Comparison of ENCODE assay signal across 11 cellular contexts in genomic region chr2:218281449-218281848, GRCh38. TPM values are rescaled to one million over a fixed set of nuclear protein-coding genes. Genes with fewer than 3 reads are reported as not detected.
DNase-seq lines count a peak whose midpoint lies in the region; ATAC-seq, FAIRE-seq and TF ChIP-seq lines count a peak whose summit lies in the region.
"Had no signal": no experiment of that assay in that cellular context is flagged by ENCODE, and none has a peak within 500 bp of the region (broad histone marks: within the 10 kb centered on the region; RNA-seq: fewer than 3 reads in every experiment).

No MANE protein-coding gene starts in this region.

- H3K79me2 ChIP-seq in HepG2 (ENCODE audit: insufficient read depth, low read length), result peaks cover 31% of the 10 kb centered on the region

- in situ Hi-C loops in HepG2 (cut with HindIII; ENCODE audit: extremely low pct_ligation_motif_present, low pct_unique_long_range_greater_than_20kb), result no loop called here

- H3K27ac Mint-ChIP-seq in nephron, result peak overlapping the region; percentile 67 to 83 (median 70)

- intact Hi-C loops in HepG2 (cut with micrococcal nuclease; ENCODE audit: unreplicated experiment), result no loop called here
- intact Hi-C loops in esophagus squamous epithelium (cut with DNase I), result no loop called here

- TF ChIP-seq EP300 in HepG2 (IDR thresholded peaks at IDR 0.05; ENCODE audit: low read depth in 2 of 2, low read length in 2 of 2) (no peak), HepG2 (CRISPR knock-in tag; IDR thresholded peaks at IDR 0.05; ENCODE audit: borderline replicate concordance) (no peak)

- ATAC-seq in HepG2, result no peak
- no peak for ATAC-seq in GM18498 (IDR thresholded peaks at IDR 0.05; ENCODE audit: unreplicated experiment)

- H3K9me3 ChIP-seq in liver (ENCODE audit: control insufficient read depth in 4 of 4, low read length in 3 of 4) (no peaks in the 10 kb centered on the region), HepG2 (ENCODE audit: low read length) (no peaks in the 10 kb centered on the region), esophagus squamous epithelium (no peaks in the 10 kb centered on the region)

- TF ChIP-seq CTCF in liver (IDR thresholded peaks at IDR 0.05; ENCODE audit: low read depth, low read length, missing input control) (no peak), HepG2 (CRISPR knock-in tag; IDR thresholded peaks at IDR 0.05) (no peak), esophagus squamous epithelium (IDR thresholded peaks at IDR 0.05) (no peak), nephron (IDR thresholded peaks at IDR 0.05; ENCODE audit: unreplicated experiment in 3 of 3) (no peak)

- TF ChIP-seq RAD21 in liver (IDR thresholded peaks at IDR 0.05), result no peak
- no peak for TF ChIP-seq RAD21 in HepG2 (CRISPR knock-in tag; IDR thresholded peaks at IDR 0.05)

- no TSS peak for BruUV-seq in HepG2 (replicated peaks; lab: Mats Ljungman, UMichigan)

- WGBS in liver, result 37% methylated on average over 3 of the region's 3 CpGs
- WGBS in HepG2 (ENCODE audit: low lambda C conversion rate), result 99% methylated on average over 3 of the region's 3 CpGs
- 40 to 42% methylated on average over 3 of the region's 3 CpGs for WGBS in esophagus squamous epithelium, 2 donors

- no peak overlapping the region for H2AFZ ChIP-seq in HepG2 (ENCODE audit: low read length)

- H3K27me3 ChIP-seq in liver (ENCODE audit: control insufficient read depth in 4 of 4, insufficient read depth in 4 of 4, low read length in 3 of 4), result no peaks in the 10 kb centered on the region
- H3K27me3 ChIP-seq in HepG2 (ENCODE audit: control insufficient read depth in 1 of 2, insufficient read depth in 2 of 2, low read length in 2 of 2), result no peaks in the 10 kb centered on the region
- H3K27me3 ChIP-seq in esophagus squamous epithelium, result no peaks in the 10 kb centered on the region

- no peak overlapping the region for H3K4me2 ChIP-seq in HepG2 (ENCODE audit: low read depth, low read length)

- H3K4me1 ChIP-seq in liver (ENCODE audit: control insufficient read depth in 4 of 4, insufficient read depth in 4 of 4, low read length in 3 of 4), result peaks cover 16 to 52% (median 45%) of the 10 kb centered on the region in 4 donors
- H3K4me1 ChIP-seq in HepG2 (ENCODE audit: insufficient read depth, low read length), result peaks cover 29% of the 10 kb centered on the region
- peaks cover 52 to 94% (median 58%) of the 10 kb centered on the region in 3 donors for H3K4me1 ChIP-seq in esophagus squamous epithelium

- H3K9me3 Mint-ChIP-seq in nephron, result no peaks in the 10 kb centered on the region

- H3K36me3 ChIP-seq in liver (ENCODE audit: control insufficient read depth in 4 of 4, insufficient read depth in 3 of 4, low read depth in 1 of 4, low read length in 3 of 4) (peaks cover 22 to 39% (median 34%) of the 10 kb centered on the region in 4 donors), HepG2 (replicated peaks in 1 of 2; ENCODE audit: control insufficient read depth in 1 of 2, insufficient read depth in 2 of 2, low read length in 2 of 2) (peaks cover 44 to 71% of the 10 kb centered on the region in 2 experiments), esophagus squamous epithelium (peaks cover 51 to 69% (median 53%) of the 10 kb centered on the region in 3 donors)

- DNase-seq in HepG2 (ENCODE audit: low spot score) (no peak), esophagus squamous epithelium (lab: John Stamatoyannopoulos, UW) (no peak), islet precursor cell (no peak), T1000 (lab: John Stamatoyannopoulos, UW) (no peak), NCI-H2081 treated with DMSO at 0.1 percent for 48 hours (lab: John Stamatoyannopoulos, UW) (no peak)
- DNase-seq: MV-4-11 had no signal

- POLR2A ChIA-PET in HepG2 (lab: Yijun Ruan, JAX), result interaction anchor here (0.8 kb wide), 1 partner anchor 125 kb away, joined by 3 read pairs; no protein-coding TSS in a partner anchor

- H3K36me3 Mint-ChIP-seq in nephron (ENCODE audit: low read depth), result peaks cover 11% of the 10 kb centered on the region

- FAIRE-seq in HepG2 (lab: Jason Lieb, UNC), result no peak
- FAIRE-seq: islet of Langerhans had no signal

- peaks cover 43% of the 10 kb centered on the region; the same call in 1 of the 2 replicates for H4K20me1 ChIP-seq in HepG2 (ENCODE audit: insufficient read depth, low read length)

- H3K9ac ChIP-seq in liver (ENCODE audit: low read depth in 1 of 2, low read length in 2 of 2) (no peak overlapping the region), HepG2 (ENCODE audit: insufficient read depth, low read depth, low read length) (no peak overlapping the region)

- TF ChIP-seq POLR2A in HepG2 (IDR thresholded peaks at IDR 0.05; ENCODE audit: insufficient read depth in 1 of 2, low read depth in 2 of 2, low read length in 2 of 2), result no peak
- no peak for TF ChIP-seq POLR2A in esophagus squamous epithelium (IDR thresholded peaks at IDR 0.05)

- no peak overlapping the region for H3K4me3 ChIP-seq in liver (ENCODE audit: low read depth in 1 of 3, low read length in 3 of 3)
- no peak overlapping the region for H3K4me3 ChIP-seq in HepG2 (replicated peaks in 1 of 3; ENCODE audit: insufficient read depth in 1 of 3, low read depth in 2 of 3, low read length in 3 of 3)
- peak overlapping the region in 2 of 4 donors; percentile 7 to 24 for H3K4me3 ChIP-seq in esophagus squamous epithelium

- no peak overlapping the region for H3K4me3 Mint-ChIP-seq in nephron

- CTCF ChIA-PET in HepG2 (lab: Yijun Ruan, JAX; ENCODE audit: low intra/inter-chr PET ratio, low total read pairs), result no interaction called here

- H3K27me3 Mint-ChIP-seq in nephron (ENCODE audit: low read depth), result no peaks in the 10 kb centered on the region

- peaks cover 35% of the 10 kb centered on the region for H3K4me1 Mint-ChIP-seq in nephron

- H3K27ac ChIP-seq in liver (ENCODE audit: low read depth in 1 of 2, low read length in 2 of 2) (peak overlapping the region in 1 of 2 donors; percentile 12), HepG2 (ENCODE audit: extremely low read length, insufficient read depth, low read length) (no peak overlapping the region), esophagus squamous epithelium (peak overlapping the region; percentile 94 to 98 (median 98))

RNA-seq across cellular contexts. Expression of gene TMBIM1, which starts 10.9 kb away (rescaled TPM):
- 100 to 1,000 TPM; 122 to 133 TPM for total RNA-seq in liver
- 100 to 1,000 TPM in 1 of 2 donors, 10 to 100 TPM in 1; 61.8 to 106 TPM for polyA plus RNA-seq in liver
- total RNA-seq in HepG2 (2016; rRNA removed; fragmentation: Illumina TruSeq; extraction: Trizol), result 69.7 and 139 TPM in 2 replicates
- total RNA-seq in HepG2 (2016; cell fraction: cytosol; rRNA removed; fragmentation: Illumina TruSeq; extraction: Trizol; ENCODE audit: low read depth), result 37.2 and 38.6 TPM in 2 replicates
- total RNA-seq in HepG2 (2016; cell fraction: insoluble cytoplasmic fraction; rRNA removed; fragmentation: Illumina TruSeq; extraction: Trizol), result 57.8 and 142 TPM in 2 replicates
- total RNA-seq in HepG2 (2016; cell fraction: membrane; rRNA removed; fragmentation: Illumina TruSeq; extraction: Trizol), result 88.3 and 90.4 TPM in 2 replicates
- 108 and 128 TPM in 2 replicates for total RNA-seq in HepG2 (2016; cell fraction: nucleus; rRNA removed; fragmentation: Illumina TruSeq; extraction: Trizol)
- polyA plus RNA-seq in HepG2 (2011; rRNA removed), result 127 and 181 TPM in 2 replicates
- polyA plus RNA-seq in HepG2 (2011; cell fraction: cytosol; rRNA removed), result 146 and 187 TPM in 2 replicates
- 207 and 243 TPM in 2 replicates for polyA plus RNA-seq in HepG2 (2011; cell fraction: nucleus; rRNA removed)
- 254 and 390 TPM in 2 replicates for polyA plus RNA-seq in HepG2 (2012)
- 33.9 and 35.7 TPM in 2 replicates for polyA plus RNA-seq in HepG2 (2016; cell fraction: cytosol; fragmentation: Illumina TruSeq; extraction: Trizol; ENCODE audit: low read depth)
- polyA plus RNA-seq in HepG2 (2016; cell fraction: insoluble cytoplasmic fraction; fragmentation: Illumina TruSeq; extraction: Trizol; ENCODE audit: low read depth), result 56.2 and 61.3 TPM in 2 replicates
- 62.1 and 66.4 TPM in 2 replicates for polyA plus RNA-seq in HepG2 (2016; cell fraction: membrane; fragmentation: Illumina TruSeq; extraction: Trizol; ENCODE audit: low read depth)
- polyA plus RNA-seq in HepG2 (2016; cell fraction: nucleus; fragmentation: Illumina TruSeq; extraction: Trizol; ENCODE audit: insufficient read depth, low read depth), result 152 and 156 TPM in 2 replicates
- 19.4 and 315 TPM in 2 replicates for polyA minus RNA-seq in HepG2 (2011; rRNA and poly(A)+ RNA removed; ENCODE audit: low replicate concordance)
- 88.2 and 133 TPM in 2 replicates for polyA minus RNA-seq in HepG2 (2011; cell fraction: cytosol; rRNA and poly(A)+ RNA removed)
- 37.2 and 64.6 TPM in 2 replicates for polyA minus RNA-seq in HepG2 (2011; cell fraction: nucleus; rRNA and poly(A)+ RNA removed)
- 100 to 1,000 TPM; 238 to 342 (median 275) TPM for total RNA-seq in esophagus squamous epithelium

RNA-seq across cellular contexts. Expression of gene PNKD, which starts 11.1 kb away (rescaled TPM):
- 10 to 100 TPM; 28.5 to 68.6 TPM for total RNA-seq in liver
- polyA plus RNA-seq in liver, result 100 to 1,000 TPM; 121 to 161 TPM
- total RNA-seq in HepG2 (2016; rRNA removed; fragmentation: Illumina TruSeq; extraction: Trizol), result 50.0 and 55.9 TPM in 2 replicates
- total RNA-seq in HepG2 (2016; cell fraction: cytosol; rRNA removed; fragmentation: Illumina TruSeq; extraction: Trizol; ENCODE audit: low read depth), result 21.6 and 27.3 TPM in 2 replicates
- 48.3 and 59.8 TPM in 2 replicates for total RNA-seq in HepG2 (2016; cell fraction: insoluble cytoplasmic fraction; rRNA removed; fragmentation: Illumina TruSeq; extraction: Trizol)
- total RNA-seq in HepG2 (2016; cell fraction: membrane; rRNA removed; fragmentation: Illumina TruSeq; extraction: Trizol), result 30.6 and 30.7 TPM in 2 replicates
- 34.2 and 39.5 TPM in 2 replicates for total RNA-seq in HepG2 (2016; cell fraction: nucleus; rRNA removed; fragmentation: Illumina TruSeq; extraction: Trizol)
- polyA plus RNA-seq in HepG2 (2011; rRNA removed), result 78.0 and 80.4 TPM in 2 replicates
- 48.4 and 76.6 TPM in 2 replicates for polyA plus RNA-seq in HepG2 (2011; cell fraction: cytosol; rRNA removed)
- polyA plus RNA-seq in HepG2 (2011; cell fraction: nucleus; rRNA removed), result 76.3 and 77.5 TPM in 2 replicates
- 59.5 and 60.9 TPM in 2 replicates for polyA plus RNA-seq in HepG2 (2012)
- polyA plus RNA-seq in HepG2 (2016; cell fraction: cytosol; fragmentation: Illumina TruSeq; extraction: Trizol; ENCODE audit: low read depth), result 24.9 and 29.3 TPM in 2 replicates
- 58.0 and 59.1 TPM in 2 replicates for polyA plus RNA-seq in HepG2 (2016; cell fraction: insoluble cytoplasmic fraction; fragmentation: Illumina TruSeq; extraction: Trizol; ENCODE audit: low read depth)
- 31.6 and 35.4 TPM in 2 replicates for polyA plus RNA-seq in HepG2 (2016; cell fraction: membrane; fragmentation: Illumina TruSeq; extraction: Trizol; ENCODE audit: low read depth)
- polyA plus RNA-seq in HepG2 (2016; cell fraction: nucleus; fragmentation: Illumina TruSeq; extraction: Trizol; ENCODE audit: insufficient read depth, low read depth), result 73.5 and 80.9 TPM in 2 replicates
- 33.3 and 44.2 TPM in 2 replicates for polyA minus RNA-seq in HepG2 (2011; rRNA and poly(A)+ RNA removed; ENCODE audit: low replicate concordance)
- polyA minus RNA-seq in HepG2 (2011; cell fraction: cytosol; rRNA and poly(A)+ RNA removed), result 15.5 and 20.7 TPM in 2 replicates
- polyA minus RNA-seq in HepG2 (2011; cell fraction: nucleus; rRNA and poly(A)+ RNA removed), result 9.7 and 10.9 TPM in 2 replicates
- 10 to 100 TPM; 19.7 to 34.3 (median 28.0) TPM for total RNA-seq in esophagus squamous epithelium

RNA-seq across cellular contexts. Expression of gene AAMP, which starts 11.5 kb away (rescaled TPM):
- total RNA-seq in liver (100 to 1,000 TPM in 1 of 2 donors, 10 to 100 TPM in 1; 79.9 to 116 TPM), HepG2 (2016; rRNA removed; fragmentation: Illumina TruSeq; extraction: Trizol) (186 and 241 TPM in 2 replicates), esophagus squamous epithelium (100 to 1,000 TPM in 3 of 4 donors, 10 to 100 TPM in 1; 97.9 to 136 (median 118) TPM)
- polyA plus RNA-seq in liver (10 to 100 TPM; 63.6 to 69.2 TPM), HepG2 (2011; rRNA removed) (110 and 119 TPM in 2 replicates)
- 26.6 and 29.2 TPM in 2 replicates for total RNA-seq in HepG2 (2016; cell fraction: cytosol; rRNA removed; fragmentation: Illumina TruSeq; extraction: Trizol; ENCODE audit: low read depth)
- 202 and 247 TPM in 2 replicates for total RNA-seq in HepG2 (2016; cell fraction: insoluble cytoplasmic fraction; rRNA removed; fragmentation: Illumina TruSeq; extraction: Trizol)
- 56.8 and 59.3 TPM in 2 replicates for total RNA-seq in HepG2 (2016; cell fraction: membrane; rRNA removed; fragmentation: Illumina TruSeq; extraction: Trizol)
- 85.4 and 91.7 TPM in 2 replicates for total RNA-seq in HepG2 (2016; cell fraction: nucleus; rRNA removed; fragmentation: Illumina TruSeq; extraction: Trizol)
- polyA plus RNA-seq in HepG2 (2011; cell fraction: cytosol; rRNA removed), result 138 and 202 TPM in 2 replicates
- 161 and 181 TPM in 2 replicates for polyA plus RNA-seq in HepG2 (2011; cell fraction: nucleus; rRNA removed)
- polyA plus RNA-seq in HepG2 (2012), result 99.2 and 104 TPM in 2 replicates
- polyA plus RNA-seq in HepG2 (2016; cell fraction: cytosol; fragmentation: Illumina TruSeq; extraction: Trizol; ENCODE audit: low read depth), result 13.9 and 16.0 TPM in 2 replicates
- polyA plus RNA-seq in HepG2 (2016; cell fraction: insoluble cytoplasmic fraction; fragmentation: Illumina TruSeq; extraction: Trizol; ENCODE audit: low read depth), result 224 and 231 TPM in 2 replicates
- polyA plus RNA-seq in HepG2 (2016; cell fraction: membrane; fragmentation: Illumina TruSeq; extraction: Trizol; ENCODE audit: low read depth), result 30.9 and 33.2 TPM in 2 replicates
- 127 and 131 TPM in 2 replicates for polyA plus RNA-seq in HepG2 (2016; cell fraction: nucleus; fragmentation: Illumina TruSeq; extraction: Trizol; ENCODE audit: insufficient read depth, low read depth)
- 41.5 and 143 TPM in 2 replicates for polyA minus RNA-seq in HepG2 (2011; rRNA and poly(A)+ RNA removed; ENCODE audit: low replicate concordance)
- polyA minus RNA-seq in HepG2 (2011; cell fraction: cytosol; rRNA and poly(A)+ RNA removed), result 58.2 and 63.3 TPM in 2 replicates
- polyA minus RNA-seq in HepG2 (2011; cell fraction: nucleus; rRNA and poly(A)+ RNA removed), result 39.9 and 43.6 TPM in 2 replicates

RNA-seq across cellular contexts. Expression of gene GPBAR1, which starts 20.6 kb away (rescaled TPM):
- total RNA-seq in liver, result 1 to 10 TPM in 1 of 2 donors, under 1 TPM in 1; 0.42 to 1.4 TPM
- 1 to 10 TPM; 2.1 to 2.7 TPM for polyA plus RNA-seq in liver
- 0.09 TPM in 1 of 2 replicates, not detected in the other for total RNA-seq in HepG2 (2016; rRNA removed; fragmentation: Illumina TruSeq; extraction: Trizol)
- total RNA-seq in HepG2 (2016; cell fraction: cytosol; rRNA removed; fragmentation: Illumina TruSeq; extraction: Trizol; ENCODE audit: low read depth), result not detected in 2 replicates
- total RNA-seq in HepG2 (2016; cell fraction: insoluble cytoplasmic fraction; rRNA removed; fragmentation: Illumina TruSeq; extraction: Trizol), result 0.15 TPM in 1 of 2 replicates, not detected in the other
- total RNA-seq in HepG2 (2016; cell fraction: membrane; rRNA removed; fragmentation: Illumina TruSeq; extraction: Trizol), result 0.17 TPM in 1 of 2 replicates, not detected in the other
- total RNA-seq in HepG2 (2016; cell fraction: nucleus; rRNA removed; fragmentation: Illumina TruSeq; extraction: Trizol), result 0.25 and 0.38 TPM in 2 replicates
- polyA plus RNA-seq in HepG2 (2011; rRNA removed), result 0.05 and 0.09 TPM in 2 replicates
- 0.05 and 0.12 TPM in 2 replicates for polyA plus RNA-seq in HepG2 (2011; cell fraction: cytosol; rRNA removed)
- 0.45 and 0.68 TPM in 2 replicates for polyA plus RNA-seq in HepG2 (2011; cell fraction: nucleus; rRNA removed)
- 0.09 and 0.11 TPM in 2 replicates for polyA plus RNA-seq in HepG2 (2012)
- polyA plus RNA-seq in HepG2 (2016; cell fraction: cytosol; fragmentation: Illumina TruSeq; extraction: Trizol; ENCODE audit: low read depth), result 0.08 and 0.22 TPM in 2 replicates
- polyA plus RNA-seq in HepG2 (2016; cell fraction: insoluble cytoplasmic fraction; fragmentation: Illumina TruSeq; extraction: Trizol; ENCODE audit: low read depth), result 0.16 TPM in 1 of 2 replicates, not detected in the other
- 0.22 and 0.27 TPM in 2 replicates for polyA plus RNA-seq in HepG2 (2016; cell fraction: membrane; fragmentation: Illumina TruSeq; extraction: Trizol; ENCODE audit: low read depth)
- not detected in 2 replicates for polyA plus RNA-seq in HepG2 (2016; cell fraction: nucleus; fragmentation: Illumina TruSeq; extraction: Trizol; ENCODE audit: insufficient read depth, low read depth)
- polyA minus RNA-seq in HepG2 (2011; rRNA and poly(A)+ RNA removed; ENCODE audit: low replicate concordance), result 0.12 and 1.2 TPM in 2 replicates
- not detected in 2 replicates for polyA minus RNA-seq in HepG2 (2011; cell fraction: cytosol; rRNA and poly(A)+ RNA removed)
- 1.2 and 1.5 TPM in 2 replicates for polyA minus RNA-seq in HepG2 (2011; cell fraction: nucleus; rRNA and poly(A)+ RNA removed)
- 1 to 10 TPM in 1 of 4 donors, under 1 TPM in 2, not detected in 1; 0.26 to 1.3 (median 0.31) TPM for total RNA-seq in esophagus squamous epithelium
- total RNA-seq: dermis microvascular lymphatic vessel endothelial cell had no signal
